ENCODE assay signal across 1 cellular context in genomic region chr12:51994539-51994820, GRCh38.
TF ChIP-seq lines count a peak whose summit lies in the region.

No MANE protein-coding gene starts in this region.

TF ChIP-seq in IMR-90, 13 proteins besides CTCF, POLR2A, EP300 and RAD21:
- TF ChIP-seq NFE2L2 (IDR thresholded peaks at IDR 0.05; ENCODE audit: low read depth, low read length) (no peak), ELK1 (IDR thresholded peaks at IDR 0.05; ENCODE audit: borderline replicate concordance, low read depth, low read length) (no peak), SMC3 (IDR thresholded peaks at IDR 0.05; ENCODE audit: low read depth, low read length) (no peak), RFX5 (IDR thresholded peaks at IDR 0.05; ENCODE audit: low read depth, low read length) (no peak), USF2 (IDR thresholded peaks at IDR 0.05; ENCODE audit: low read depth, low read length) (no peak), CEBPB (IDR thresholded peaks at IDR 0.05; ENCODE audit: low read depth, low read length) (no peak), CHD1 (IDR thresholded peaks at IDR 0.05; ENCODE audit: low read depth, low read length) (no peak), MXI1 (IDR thresholded peaks at IDR 0.05; ENCODE audit: borderline replicate concordance, low read depth, low read length) (no peak), MAFK (IDR thresholded peaks at IDR 0.05; ENCODE audit: low read depth, low read length) (no peak), FOS (IDR thresholded peaks at IDR 0.05; ENCODE audit: low read depth, low read length) (no peak), MAZ (IDR thresholded peaks at IDR 0.05; ENCODE audit: borderline replicate concordance, low read depth, low read length) (no peak)
